ENCODE assay signal across 25 cellular contexts in genomic region chr17:63647936-63648335, GRCh38. TPM values are rescaled to one million over a fixed set of nuclear protein-coding genes. Genes with fewer than 3 reads are reported as not detected.
DNase-seq lines count a peak whose midpoint lies in the region; TF ChIP-seq lines count a peak whose summit lies in the region.
"Had no signal": no experiment of that assay in that cellular context is flagged by ENCODE, and none has a peak within 500 bp of the region (broad histone marks: within the 10 kb centered on the region; RNA-seq: fewer than 3 reads in every experiment).

No MANE protein-coding gene starts in this region.

- H3K4me3 ChIP-seq in SJCRH30 (no peak overlapping the region), neural progenitor cell (no peak overlapping the region), adrenal gland (no peak overlapping the region)
- H3K4me3 ChIP-seq: BLaER1, body of pancreas, gastroesophageal sphincter, GM12878, HAP-1, skin epidermis, upper lobe of right lung had no signal

- H3K27ac ChIP-seq in SJCRH30, result peak overlapping the region; percentile 1; the same call in 1 of the 2 replicates
- H3K27ac ChIP-seq in neural progenitor cell, result no peak overlapping the region
- no peak overlapping the region for H3K27ac ChIP-seq in adrenal gland
- H3K27ac ChIP-seq: BLaER1, body of pancreas, gastroesophageal sphincter, upper lobe of right lung had no signal

- H3K4me3 Mint-ChIP-seq in endothelial cell (ENCODE audit: unreplicated experiment) (peak overlapping the region; percentile 31), neural progenitor cell (no peak overlapping the region)
- H3K4me3 Mint-ChIP-seq in activated naive CD4-positive, alpha-beta T cell treated with anti-CD3 and anti-CD28 coated beads for 36 hours, result no peak overlapping the region
- H3K4me3 Mint-ChIP-seq: activated naive CD4-positive, alpha-beta T cell treated with anti-CD3 and anti-CD28 coated beads, Interleukin-2, amount 50 U/mL, for 24 hours; activated T-helper 1 cell treated with anti-CD3 and anti-CD28 coated beads, Interleukin-12 subunit alpha, Interleukin-12 subunit beta, Interleukin-2, Interleukin-4 antibody, amounts not matched to agents 30 ng/mL and 10 ng/mL and 1 ng/mL, durations not matched to agents 14 hours and 24 hours and 36 hours; naive B cell had no signal

- no peak overlapping the region for H2AFZ ChIP-seq in neural progenitor cell (replicated peaks)

- intact Hi-C loops in adrenal gland (cut with DNase I), result no loop called here
- intact Hi-C loops in activated naive CD4-positive, alpha-beta T cell treated with anti-CD3 and anti-CD28 coated beads for 36 hours (cut with micrococcal nuclease), result no loop called here

- peaks cover 12% of the 10 kb centered on the region; the same call in 1 of the 2 replicates for H3K4me1 ChIP-seq in SJCRH30
- peaks cover 7% of the 10 kb centered on the region for H3K4me1 ChIP-seq in neural progenitor cell
- no peaks in the 10 kb centered on the region for H3K4me1 ChIP-seq in adrenal gland (replicated peaks in 1 of 2)
- H3K4me1 ChIP-seq: Caco-2 had no signal

- H3K79me2 ChIP-seq in neural progenitor cell (ENCODE audit: low read depth), result no peaks in the 10 kb centered on the region

- H4K20me1 ChIP-seq in neural progenitor cell (ENCODE audit: low read depth), result peaks cover 3% of the 10 kb centered on the region

- DNase-seq in GM03348 (ENCODE audit: low spot score), result peak; percentile 19
- peak in 1 of 2 experiments; percentile 4 for DNase-seq in SJCRH30
- no peak for DNase-seq in endothelial cell (ENCODE audit: low spot score)
- DNase-seq in neural progenitor cell (ENCODE audit: low spot score), result no peak
- no peak for DNase-seq in adrenal gland
- no peak for DNase-seq in activated naive CD4-positive, alpha-beta T cell treated with anti-CD3 and anti-CD28 coated beads for 36 hours
- DNase-seq in epidermal melanocyte (ENCODE audit: insufficient read length, low spot score), result no peak
- DNase-seq in GM10266 (ENCODE audit: extremely low spot score), result no peak
- DNase-seq: body of pancreas; Caco-2; effector memory CD4-positive, alpha-beta T cell; Kasumi-1; left cardiac atrium; naive B cell; NCI-H1694 treated with DMSO at 0.1 percent for 48 hours; NCI-H774; occipital lobe; upper lobe of right lung had no signal

- H3K4me2 ChIP-seq in neural progenitor cell, result no peak overlapping the region
- H3K4me2 ChIP-seq: BLaER1 had no signal

- H3K27me3 Mint-ChIP-seq in endothelial cell (ENCODE audit: unreplicated experiment), result no peaks in the 10 kb centered on the region
- peaks cover 2% of the 10 kb centered on the region for H3K27me3 Mint-ChIP-seq in neural progenitor cell (ENCODE audit: insufficient read depth, low read depth)
- H3K27me3 Mint-ChIP-seq in activated naive CD4-positive, alpha-beta T cell treated with anti-CD3 and anti-CD28 coated beads for 36 hours (ENCODE audit: low read depth), result no peaks in the 10 kb centered on the region
- H3K27me3 Mint-ChIP-seq: activated naive CD4-positive, alpha-beta T cell treated with anti-CD3 and anti-CD28 coated beads, Interleukin-2, amount 50 U/mL, for 24 hours; naive B cell had no signal

- no peaks in the 10 kb centered on the region for H3K9me3 ChIP-seq in SJCRH30 (replicated peaks)
- H3K9me3 ChIP-seq in neural progenitor cell (ENCODE audit: low read depth), result no peaks in the 10 kb centered on the region
- no peaks in the 10 kb centered on the region for H3K9me3 ChIP-seq in adrenal gland (replicated peaks in 1 of 3)
- H3K9me3 ChIP-seq: BLaER1, body of pancreas, Caco-2, gastroesophageal sphincter, HAP-1, upper lobe of right lung had no signal

- no peak overlapping the region for H3K27ac Mint-ChIP-seq in endothelial cell (ENCODE audit: unreplicated experiment)
- H3K27ac Mint-ChIP-seq in neural progenitor cell, result peak overlapping the region; percentile 43
- H3K27ac Mint-ChIP-seq in activated naive CD4-positive, alpha-beta T cell treated with anti-CD3 and anti-CD28 coated beads for 36 hours, result no peak overlapping the region
- H3K27ac Mint-ChIP-seq: activated T-helper 1 cell treated with anti-CD3 and anti-CD28 coated beads, Interleukin-12 subunit alpha, Interleukin-12 subunit beta, Interleukin-2, Interleukin-4 antibody, amounts not matched to agents 30 ng/mL and 10 ng/mL and 1 ng/mL, durations not matched to agents 14 hours and 24 hours and 36 hours; naive B cell had no signal

- TF ChIP-seq CTCF in endothelial cell (IDR thresholded peaks at IDR 0.05; ENCODE audit: unreplicated experiment), result no peak
- no peak for TF ChIP-seq CTCF in neural progenitor cell (IDR thresholded peaks at IDR 0.05)
- TF ChIP-seq CTCF in adrenal gland (IDR thresholded peaks at IDR 0.05), result no peak
- TF ChIP-seq CTCF in GM10266 (IDR thresholded peaks at IDR 0.05; ENCODE audit: control insufficient read depth, insufficient read depth, low read depth, missing control alignments), result no peak

- CTCF ChIA-PET in activated naive CD4-positive, alpha-beta T cell treated with anti-CD3 and anti-CD28 coated beads for 36 hours (lab: Charles Lee), result interaction anchor here (0.6 kb wide), 1 partner anchor 658 kb away, joined by 3 read pairs; no protein-coding TSS in a partner anchor

- no peak overlapping the region for H3K9ac ChIP-seq in neural progenitor cell
- H3K9ac ChIP-seq: BLaER1 had no signal

- H3K4me1 Mint-ChIP-seq in endothelial cell (ENCODE audit: unreplicated experiment), result peaks cover 15% of the 10 kb centered on the region
- H3K4me1 Mint-ChIP-seq in neural progenitor cell, result no peaks in the 10 kb centered on the region
- peaks cover 12% of the 10 kb centered on the region for H3K4me1 Mint-ChIP-seq in activated naive CD4-positive, alpha-beta T cell treated with anti-CD3 and anti-CD28 coated beads for 36 hours (ENCODE audit: low read depth)

- no peaks in the 10 kb centered on the region for H3K9me3 Mint-ChIP-seq in endothelial cell (ENCODE audit: unreplicated experiment)
- H3K9me3 Mint-ChIP-seq in neural progenitor cell, result no peaks in the 10 kb centered on the region
- no peaks in the 10 kb centered on the region for H3K9me3 Mint-ChIP-seq in activated naive CD4-positive, alpha-beta T cell treated with anti-CD3 and anti-CD28 coated beads for 36 hours
- H3K9me3 Mint-ChIP-seq: activated naive CD4-positive, alpha-beta T cell treated with anti-CD3 and anti-CD28 coated beads, Interleukin-2, amount 50 U/mL, for 24 hours; activated T-helper 1 cell treated with anti-CD3 and anti-CD28 coated beads, Interleukin-12 subunit alpha, Interleukin-12 subunit beta, Interleukin-2, Interleukin-4 antibody, amounts not matched to agents 30 ng/mL and 10 ng/mL and 1 ng/mL, durations not matched to agents 14 hours and 24 hours and 36 hours; naive B cell had no signal

- no peak for TF ChIP-seq POLR2A in adrenal gland (IDR thresholded peaks at IDR 0.05)

- H3K36me3 ChIP-seq in SJCRH30 (peaks cover 4% of the 10 kb centered on the region; the same call in 1 of the 2 replicates), neural progenitor cell (no peaks in the 10 kb centered on the region), adrenal gland (replicated peaks in 1 of 2) (peaks cover 0 to 23% of the 10 kb centered on the region in 2 donors)

- H3K27me3 ChIP-seq in SJCRH30 (no peaks in the 10 kb centered on the region), neural progenitor cell (no peaks in the 10 kb centered on the region), adrenal gland (no peaks in the 10 kb centered on the region)
- H3K27me3 ChIP-seq: BLaER1, body of pancreas, gastroesophageal sphincter, upper lobe of right lung had no signal

- H3K36me3 Mint-ChIP-seq in endothelial cell (ENCODE audit: low read depth, unreplicated experiment) (peaks cover 48% of the 10 kb centered on the region), neural progenitor cell (peaks cover 4% of the 10 kb centered on the region)
- peaks cover 19% of the 10 kb centered on the region for H3K36me3 Mint-ChIP-seq in activated naive CD4-positive, alpha-beta T cell treated with anti-CD3 and anti-CD28 coated beads for 36 hours (ENCODE audit: low read depth)
- H3K36me3 Mint-ChIP-seq: naive B cell had no signal

- H3F3A ChIP-seq in neural progenitor cell (ENCODE audit: low read depth), result peaks cover 7% of the 10 kb centered on the region

RNA-seq across cellular contexts. Expression of gene MAP3K3, which starts 25.7 kb away (rescaled TPM):
- 24.2 and 25.9 TPM in 2 replicates for total RNA-seq in SJCRH30 (2014; rRNA removed; shearing (Covaris generic))
- total RNA-seq in endothelial cell (ENCODE audit: unreplicated experiment), result 112 TPM
- 21.6 and 28.8 TPM in 2 replicates for total RNA-seq in neural progenitor cell (ENCODE audit: low replicate concordance)
- total RNA-seq in adrenal gland, result 10 to 100 TPM; 21.2 to 47.1 (median 36.8) TPM
- 10 to 100 TPM; 11.6 to 32.3 (median 15.6) TPM for polyA plus RNA-seq in adrenal gland
- 10 to 100 TPM; 28.8 to 29.6 TPM for total RNA-seq in activated naive CD4-positive, alpha-beta T cell treated with anti-CD3 and anti-CD28 coated beads for 36 hours

RNA-seq across cellular contexts. Expression of gene TACO1, which starts 47.2 kb away (rescaled TPM):
- total RNA-seq in SJCRH30 (2014; rRNA removed; shearing (Covaris generic)), result 18.2 and 20.1 TPM in 2 replicates
- total RNA-seq in endothelial cell (ENCODE audit: unreplicated experiment), result 19.4 TPM
- total RNA-seq in neural progenitor cell (ENCODE audit: low replicate concordance), result 15.4 and 18.3 TPM in 2 replicates
- 10 to 100 TPM; 16.2 to 29.0 (median 25.9) TPM for total RNA-seq in adrenal gland
- 10 to 100 TPM; 15.4 to 32.1 (median 19.1) TPM for polyA plus RNA-seq in adrenal gland
- total RNA-seq in activated naive CD4-positive, alpha-beta T cell treated with anti-CD3 and anti-CD28 coated beads for 36 hours, result 10 to 100 TPM; 27.6 to 28.9 TPM

RNA-seq across cellular contexts. Expression of gene LIMD2, which starts 52.0 kb away (rescaled TPM):
- 23.1 and 23.2 TPM in 2 replicates for total RNA-seq in SJCRH30 (2014; rRNA removed; shearing (Covaris generic))
- total RNA-seq in endothelial cell (ENCODE audit: unreplicated experiment), result 132 TPM
- total RNA-seq in neural progenitor cell (ENCODE audit: low replicate concordance), result 7.0 and 36.9 TPM in 2 replicates
- total RNA-seq in adrenal gland, result 10 to 100 TPM in 7 of 8 donors, 1 to 10 TPM in 1; 6.3 to 20.1 (median 12.0) TPM
- 10 to 100 TPM in 2 of 3 donors, 1 to 10 TPM in 1; 2.5 to 76.3 (median 34.6) TPM for polyA plus RNA-seq in adrenal gland
- total RNA-seq in activated naive CD4-positive, alpha-beta T cell treated with anti-CD3 and anti-CD28 coated beads for 36 hours, result 100 to 1,000 TPM; 121 TPM
